Comparison of ENCODE assay signal across 17 cellular contexts in genomic region chr3:12392101-12392878, GRCh38.
"Had no signal": no experiment of that assay in that cellular context is flagged by ENCODE, and none has a peak within 500 bp of the region (broad histone marks: within the 10 kb centered on the region; RNA-seq: fewer than 3 reads in every experiment).

No MANE protein-coding gene starts in this region.

- H3K9me3 Mint-ChIP-seq: activated B cell treated with CpG ODN at 0.5 μM for 24 hours; activated naive CD4-positive, alpha-beta T cell treated with anti-CD3 and anti-CD28 coated beads, Interleukin-2, amount 10 ng/mL, durations not matched to agents 7 days and 5 days; activated T-helper 2 cell treated with anti-CD3 and anti-CD28 coated beads, Interferon-gamma antibody, Interleukin-2, Interleukin-4, amounts not matched to agents 10 μg/mL and 5 μg/mL and 100 μg/mL, durations not matched to agents 14 hours and 24 hours and 36 hours; endodermal cell; T-helper 1 cell treated with Interleukin-12 subunit alpha and Interleukin-12 subunit beta and Interleukin-4 antibody, amounts not matched to agents 30 μg/mL and 1 μg/mL, for 36 hours had no signal

- H3K27me3 ChIP-seq: adrenal gland, body of pancreas, gastroesophageal sphincter, tibial artery had no signal

- H3K27ac ChIP-seq: adrenal gland, body of pancreas, gastroesophageal sphincter, left ventricle myocardium inferior, parathyroid adenoma, skin epidermis, tibial artery had no signal

- H3K4me1 Mint-ChIP-seq: endodermal cell had no signal

- H3K36me3 Mint-ChIP-seq: activated naive CD4-positive, alpha-beta T cell treated with anti-CD3 and anti-CD28 coated beads, Interleukin-2, amount 10 ng/mL, durations not matched to agents 7 days and 5 days had no signal

- DNase-seq: activated B cell treated with CpG ODN at 0.5 μM for 24 hours; activated CD4-positive, alpha-beta T cell treated with anti-CD3 and anti-CD28 coated beads, Interleukin-2, amount 50 U/mL, for 1 hour; activated naive CD4-positive, alpha-beta T cell treated with anti-CD3 and anti-CD28 coated beads, Interleukin-2, amount 10 ng/mL, durations not matched to agents 7 days and 5 days; adrenal gland; body of pancreas; central memory CD4-positive, alpha-beta T cell; dermis blood vessel endothelial cell; endodermal cell; erythroblast; left ventricle myocardium inferior; mesendoderm; tibial artery had no signal

- H3K27ac Mint-ChIP-seq: activated B cell treated with CpG ODN at 0.5 μM for 24 hours; activated naive CD4-positive, alpha-beta T cell treated with anti-CD3 and anti-CD28 coated beads, Interleukin-2, amount 10 ng/mL, durations not matched to agents 7 days and 5 days; activated T-helper 2 cell treated with anti-CD3 and anti-CD28 coated beads, Interferon-gamma antibody, Interleukin-2, Interleukin-4, amounts not matched to agents 10 μg/mL and 5 μg/mL and 100 μg/mL, durations not matched to agents 14 hours and 24 hours and 36 hours; endodermal cell; T-helper 1 cell treated with Interleukin-12 subunit alpha and Interleukin-12 subunit beta and Interleukin-4 antibody, amounts not matched to agents 30 μg/mL and 1 μg/mL, for 36 hours had no signal

- H3K4me3 Mint-ChIP-seq: activated B cell treated with CpG ODN at 0.5 μM for 24 hours; activated naive CD4-positive, alpha-beta T cell treated with anti-CD3 and anti-CD28 coated beads, Interleukin-2, amount 10 ng/mL, durations not matched to agents 7 days and 5 days; endodermal cell; T-helper 1 cell treated with Interleukin-12 subunit alpha and Interleukin-12 subunit beta and Interleukin-4 antibody, amounts not matched to agents 30 μg/mL and 1 μg/mL, for 36 hours had no signal

- H3K9me3 ChIP-seq: adrenal gland, body of pancreas, gastroesophageal sphincter, left ventricle myocardium inferior, tibial artery had no signal

- H3K9ac ChIP-seq: parathyroid adenoma had no signal

- H3K4me3 ChIP-seq: adrenal gland, body of pancreas, gastroesophageal sphincter, left ventricle myocardium inferior, skin epidermis, tibial artery had no signal

- H3K36me3 ChIP-seq: adrenal gland, gastroesophageal sphincter, tibial artery had no signal

- H3K4me1 ChIP-seq: adrenal gland, body of pancreas, gastroesophageal sphincter, left ventricle myocardium inferior, parathyroid adenoma, tibial artery had no signal
